Comparison of ENCODE assay signal across 10 cellular contexts in genomic region chr9:35650341-35651158, GRCh38. TPM values are rescaled to one million over a fixed set of nuclear protein-coding genes. Genes with fewer than 3 reads are reported as not detected.
DNase-seq lines count a peak whose midpoint lies in the region; ATAC-seq, FAIRE-seq and TF ChIP-seq lines count a peak whose summit lies in the region.
"Had no signal": no experiment of that assay in that cellular context is flagged by ENCODE, and none has a peak within 500 bp of the region (broad histone marks: within the 10 kb centered on the region; RNA-seq: fewer than 3 reads in every experiment).

A gene with protein sequence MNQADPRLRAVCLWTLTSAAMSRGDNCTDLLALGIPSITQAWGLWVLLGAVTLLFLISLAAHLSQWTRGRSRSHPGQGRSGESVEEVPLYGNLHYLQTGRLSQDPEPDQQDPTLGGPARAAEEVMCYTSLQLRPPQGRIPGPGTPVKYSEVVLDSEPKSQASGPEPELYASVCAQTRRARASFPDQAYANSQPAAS (minus strand): TSS chr9:35650931. CDS start chr9:35650853, 78 bp downstream.

- no peaks in the 10 kb centered on the region for H4K20me1 ChIP-seq in OCI-LY1 (ENCODE audit: insufficient read depth, low read length)

- no peak for DNase-seq in small intestine
- no peak for DNase-seq in GF-D8 (lab: John Stamatoyannopoulos, UW)
- no peak for DNase-seq in DMS153 (lab: John Stamatoyannopoulos, UW)
- DNase-seq: dorsolateral prefrontal cortex, KG1 had no signal

- no peaks in the 10 kb centered on the region for H3K9me3 ChIP-seq in OCI-LY1 (ENCODE audit: low read length)
- H3K9me3 ChIP-seq in small intestine (ENCODE audit: control insufficient read depth, low read depth) = no peaks in the 10 kb centered on the region

- no peaks in the 10 kb centered on the region for H3K27me3 ChIP-seq in OCI-LY1 (ENCODE audit: insufficient read depth, low read length)
- no peaks in the 10 kb centered on the region for H3K27me3 ChIP-seq in small intestine (ENCODE audit: control insufficient read depth in 2 of 2, insufficient read depth in 2 of 2, low read length in 2 of 2)
- H3K27me3 ChIP-seq: dorsolateral prefrontal cortex had no signal

- peaks cover 61% of the 10 kb centered on the region for H3K4me1 Mint-ChIP-seq in dendritic cell treated with granulocyte-macrophage colony-stimulating factor and Interleukin-4, amounts not matched to agents 40 ng/mL and 50 ng/mL, for 4 days (ENCODE audit: low read depth)

- TF ChIP-seq POLR2A in GM15510 (IDR thresholded peaks at IDR 0.05; ENCODE audit: borderline replicate concordance, extremely low read depth, insufficient read length) = peak; percentile 32

- H3K4me1 ChIP-seq in OCI-LY1 (ENCODE audit: insufficient read depth, low read length, severe bottlenecking) (peaks cover 63% of the 10 kb centered on the region), small intestine (ENCODE audit: control insufficient read depth in 2 of 2, insufficient read depth in 1 of 2, low read depth in 1 of 2, low read length in 1 of 2) (peaks cover 0 to 2% of the 10 kb centered on the region in 2 donors)

- H3K4me3 ChIP-seq in OCI-LY1 (ENCODE audit: low read depth, low read length, poor library complexity, severe bottlenecking) (peak within 1 kb of the TSS; percentile 86), small intestine (ENCODE audit: low read depth in 1 of 2, low read length in 2 of 2) (peak within 1 kb of the TSS; percentile 31 to 52)
- H3K4me3 ChIP-seq: dorsolateral prefrontal cortex had no signal

- ATAC-seq in GM18519 (IDR thresholded peaks at IDR 0.05; ENCODE audit: low FRiP score, unreplicated experiment) = no peak
- no peak for ATAC-seq in HG03520 (IDR thresholded peaks at IDR 0.05; ENCODE audit: unreplicated experiment)

- H3K4me3 Mint-ChIP-seq in dendritic cell treated with granulocyte-macrophage colony-stimulating factor and Interleukin-4, amounts not matched to agents 40 ng/mL and 50 ng/mL, for 4 days = no peak within 1 kb of the TSS

- H3K36me3 Mint-ChIP-seq in dendritic cell treated with granulocyte-macrophage colony-stimulating factor and Interleukin-4, amounts not matched to agents 40 ng/mL and 50 ng/mL, for 4 days (ENCODE audit: low read depth) = peaks cover 8% of the 10 kb centered on the region

- H3K9me3 Mint-ChIP-seq in dendritic cell treated with granulocyte-macrophage colony-stimulating factor and Interleukin-4, amounts not matched to agents 40 ng/mL and 50 ng/mL, for 4 days = no peaks in the 10 kb centered on the region

- H3K9ac ChIP-seq in OCI-LY1 (ENCODE audit: low read length) = peak within 1 kb of the TSS; percentile 96

- H3K79me2 ChIP-seq in OCI-LY1 (ENCODE audit: insufficient read depth, low read length) = no peaks in the 10 kb centered on the region; the same call in 1 of the 2 replicates

- H3K36me3 ChIP-seq in OCI-LY1 (ENCODE audit: insufficient read depth, low read length) (no peaks in the 10 kb centered on the region), small intestine (ENCODE audit: control insufficient read depth in 2 of 2, insufficient read depth in 2 of 2, low read length in 2 of 2) (no peaks in the 10 kb centered on the region)

- H3K27ac Mint-ChIP-seq in dendritic cell treated with granulocyte-macrophage colony-stimulating factor and Interleukin-4, amounts not matched to agents 40 ng/mL and 50 ng/mL, for 4 days = peak within 1 kb of the TSS; percentile 78

- H3F3A ChIP-seq in OCI-LY1 (ENCODE audit: insufficient read depth, low read length) = peaks cover 17% of the 10 kb centered on the region

- no peak for FAIRE-seq in small intestine (lab: Jason Lieb, UNC)

- no peaks in the 10 kb centered on the region for H3K9me2 ChIP-seq in OCI-LY1 (ENCODE audit: low read depth, low read length)

- peak within 1 kb of the TSS; percentile 96 for H3K4me2 ChIP-seq in OCI-LY1 (ENCODE audit: low read length)

- no peak for TF ChIP-seq CTCF in OCI-LY1 (IDR thresholded peaks at IDR 0.05; ENCODE audit: low read length)

- peaks cover 2% of the 10 kb centered on the region for H3K27me3 Mint-ChIP-seq in dendritic cell treated with granulocyte-macrophage colony-stimulating factor and Interleukin-4, amounts not matched to agents 40 ng/mL and 50 ng/mL, for 4 days

- intact Hi-C loops in dendritic cell treated with granulocyte-macrophage colony-stimulating factor and Interleukin-4, amounts not matched to agents 40 ng/mL and 50 ng/mL, for 4 days (cut with micrococcal nuclease) = no loop called here

- H3K27ac ChIP-seq in OCI-LY1 (ENCODE audit: low read depth, low read length, poor library complexity, severe bottlenecking) (peak within 1 kb of the TSS; percentile 92), small intestine (ENCODE audit: low read depth in 1 of 2, low read length in 1 of 2) (peak within 1 kb of the TSS; percentile 34 to 47)
- H3K27ac ChIP-seq: dorsolateral prefrontal cortex had no signal

- no peak within 1 kb of the TSS for H2AFZ ChIP-seq in OCI-LY1 (ENCODE audit: low read length)

- WGBS in small intestine, 3 donors = 56 to 63% (median 59%) methylated on average over 20 to 22 of the region's 22 CpGs

RNA-seq across cellular contexts. Expression of the gene that starts here (rescaled TPM):
- polyA plus RNA-seq in small intestine = 1 to 10 TPM in 2 of 3 donors, under 1 TPM in 1; 0.89 to 5.9 (median 1.7) TPM
